ENCODE assay signal across 8 cellular contexts in genomic region chr6:31834704-31835375, GRCh38. TPM values are rescaled to one million over a fixed set of nuclear protein-coding genes. Genes with fewer than 3 reads are reported as not detected.
DNase-seq lines count a peak whose midpoint lies in the region; ATAC-seq, FAIRE-seq and TF ChIP-seq lines count a peak whose summit lies in the region.

No MANE protein-coding gene starts in this region.

- 0 to 1% methylated on average over 37 of the region's 37 CpGs for WGBS in pancreas, 2 donors

- H3K4me3 ChIP-seq in cardiac muscle cell = peak overlapping the region; percentile 97
- H3K4me3 ChIP-seq in pancreas = peak overlapping the region; percentile 54 to 87 (median 81)
- H3K4me3 ChIP-seq in tibial artery = peak overlapping the region; percentile 70 to 88

- peak overlapping the region; percentile 96 to 98 for H3K27ac Mint-ChIP-seq in activated naive CD4-positive, alpha-beta T cell treated with anti-CD3 and anti-CD28 coated beads, Interleukin-2, amount 50 U/mL, for 72 hours

- H3K36me3 ChIP-seq in KOPT-K1 (ENCODE audit: insufficient read depth, low read length) (peaks cover 46% of the 10 kb centered on the region), cardiac muscle cell (peaks cover 33% of the 10 kb centered on the region), pancreas (peaks cover 0 to 15% (median 9%) of the 10 kb centered on the region in 3 donors), tibial artery (peaks cover 29 to 31% (median 30%) of the 10 kb centered on the region in 3 donors)

- H3K9me3 ChIP-seq in KOPT-K1 (ENCODE audit: insufficient read depth, low read length, poor library complexity, severe bottlenecking) (no peaks in the 10 kb centered on the region), cardiac muscle cell (ENCODE audit: low read depth) (no peaks in the 10 kb centered on the region), pancreas (no peaks in the 10 kb centered on the region), tibial artery (no peaks in the 10 kb centered on the region)

- H3K36me3 Mint-ChIP-seq in activated naive CD4-positive, alpha-beta T cell treated with anti-CD3 and anti-CD28 coated beads, Interleukin-2, amount 50 U/mL, for 72 hours = peaks cover 51 to 56% of the 10 kb centered on the region in 2 donors

- intact Hi-C loops in pancreas (cut with DNase I) (loop anchor here in 1 of 3 donors (10.0 kb wide), 1 partner anchor 60 kb away; the partner anchor contains the start of gene VWA7), tibial artery (cut with DNase I; ENCODE audit: low total_unique reads) (loop anchor here (5.0 to 10.0 kb wide), 3 partner anchors 110 to 168 kb away; partner anchors contain the start of genes CSNK2B, DDAH2, LY6G5B and LY6G6C)

- H3K27ac ChIP-seq in KOPT-K1 (ENCODE audit: low read depth, low read length, poor library complexity, severe bottlenecking) (peak overlapping the region; percentile 96), cardiac muscle cell (peak overlapping the region; percentile 98), pancreas (peak overlapping the region; percentile 74 to 92 (median 87)), tibial artery (peak overlapping the region; percentile 87 to 88)

- H3K9me3 Mint-ChIP-seq in activated naive CD4-positive, alpha-beta T cell treated with anti-CD3 and anti-CD28 coated beads, Interleukin-2, amount 50 U/mL, for 72 hours = no peaks in the 10 kb centered on the region

- peak; percentile 92 for DNase-seq in NCI-H82 (lab: John Stamatoyannopoulos, UW)
- DNase-seq in NCI-H82 treated with DMSO at 0.1 percent for 48 hours (lab: John Stamatoyannopoulos, UW; ENCODE audit: unreplicated experiment) = no peak
- peak; percentile 85 for DNase-seq in SKM-1 (lab: John Stamatoyannopoulos, UW; ENCODE audit: unreplicated experiment)
- peak; percentile 84 to 94 for DNase-seq in activated naive CD4-positive, alpha-beta T cell treated with anti-CD3 and anti-CD28 coated beads, Interleukin-2, amount 50 U/mL, for 72 hours (ENCODE audit: low spot score in 2 of 2)
- DNase-seq in cardiac muscle cell (ENCODE audit: low read depth in 1 of 2, low spot score in 1 of 2) = peak in 1 of 2 donors; percentile 82
- peak; percentile 67 to 89 (median 78) for DNase-seq in pancreas
- peak; percentile 77 to 87 for DNase-seq in tibial artery

- no peak for FAIRE-seq in pancreas (lab: Jason Lieb, UNC)

- H3K27me3 ChIP-seq in cardiac muscle cell (no peaks in the 10 kb centered on the region), pancreas (no peaks in the 10 kb centered on the region), tibial artery (no peaks in the 10 kb centered on the region)

- H3K4me1 ChIP-seq in cardiac muscle cell (ENCODE audit: low read depth) (peaks cover 32% of the 10 kb centered on the region), pancreas (peaks cover 12 to 35% (median 25%) of the 10 kb centered on the region in 3 donors), tibial artery (peaks cover 0 to 58% (median 52%) of the 10 kb centered on the region in 4 donors)

- TF ChIP-seq CTCF in cardiac muscle cell (IDR thresholded peaks at IDR 0.05; ENCODE audit: low read depth, low read length) (no peak), pancreas (IDR thresholded peaks at IDR 0.05) (no peak), tibial artery (IDR thresholded peaks at IDR 0.05) (no peak)

- ATAC-seq in activated naive CD4-positive, alpha-beta T cell treated with anti-CD3 and anti-CD28 coated beads, Interleukin-2, amount 50 U/mL, for 72 hours = peak; percentile 55 to 89
- ATAC-seq in pancreas = peak; percentile 44 to 80 (median 60)

RNA-seq across cellular contexts. Expression of gene HSPA1B, which starts 7.3 kb away (rescaled TPM):
- 100 to 1,000 TPM in 1 of 2 donors, 10 to 100 TPM in 1; 53.8 to 171 TPM for total RNA-seq in activated naive CD4-positive, alpha-beta T cell treated with anti-CD3 and anti-CD28 coated beads, Interleukin-2, amount 50 U/mL, for 72 hours
- total RNA-seq in cardiac muscle cell = 184 and 226 TPM in 2 replicates
- 88.0 and 88.8 TPM in 2 replicates for polyA plus RNA-seq in cardiac muscle cell
- 100 to 1,000 TPM in 2 of 6 donors, 10 to 100 TPM in 4; 24.6 to 248 (median 43.2) TPM for total RNA-seq in pancreas
- 10 to 100 TPM; 18.4 to 60.4 TPM for polyA plus RNA-seq in pancreas

RNA-seq across cellular contexts. Expression of gene HSPA1A, which starts 19.5 kb away (rescaled TPM):
- total RNA-seq in activated naive CD4-positive, alpha-beta T cell treated with anti-CD3 and anti-CD28 coated beads, Interleukin-2, amount 50 U/mL, for 72 hours = 10 to 100 TPM; 55.1 to 79.8 TPM
- total RNA-seq in cardiac muscle cell (122 and 167 TPM in 2 replicates), pancreas (100 to 1,000 TPM in 1 of 6 donors, 10 to 100 TPM in 5; 18.2 to 195 (median 29.6) TPM)
- polyA plus RNA-seq in cardiac muscle cell (51.2 and 92.3 TPM in 2 replicates), pancreas (10 to 100 TPM; 51.7 to 85.0 TPM)

RNA-seq across cellular contexts. Expression of gene HSPA1L, which starts 19.8 kb away (rescaled TPM):
- 1 to 10 TPM; 2.3 to 2.8 TPM for total RNA-seq in activated naive CD4-positive, alpha-beta T cell treated with anti-CD3 and anti-CD28 coated beads, Interleukin-2, amount 50 U/mL, for 72 hours
- total RNA-seq in cardiac muscle cell (1.6 and 3.1 TPM in 2 replicates), pancreas (1 to 10 TPM in 2 of 6 donors, under 1 TPM in 4; 0.51 to 1.2 (median 0.68) TPM)
- polyA plus RNA-seq in cardiac muscle cell (4.5 and 5.2 TPM in 2 replicates), pancreas (1 to 10 TPM in 1 of 2 donors, under 1 TPM in 1; 0.46 to 1.0 TPM)

RNA-seq across cellular contexts. Expression of gene NEU1, which starts 27.8 kb away (rescaled TPM):
- 10 to 100 TPM; 18.6 to 48.8 TPM for total RNA-seq in activated naive CD4-positive, alpha-beta T cell treated with anti-CD3 and anti-CD28 coated beads, Interleukin-2, amount 50 U/mL, for 72 hours
- total RNA-seq in cardiac muscle cell = 26.6 and 34.9 TPM in 2 replicates
- polyA plus RNA-seq in cardiac muscle cell = 27.3 and 27.6 TPM in 2 replicates
- total RNA-seq in pancreas = 10 to 100 TPM; 19.0 to 34.7 (median 22.2) TPM
- polyA plus RNA-seq in pancreas = 10 to 100 TPM; 26.5 to 38.5 TPM

RNA-seq across cellular contexts. Expression of gene LSM2, which starts 28.1 kb away (rescaled TPM):
- 100 to 1,000 TPM; 150 to 173 TPM for total RNA-seq in activated naive CD4-positive, alpha-beta T cell treated with anti-CD3 and anti-CD28 coated beads, Interleukin-2, amount 50 U/mL, for 72 hours
- 58.9 and 64.2 TPM in 2 replicates for total RNA-seq in cardiac muscle cell
- 76.8 and 88.6 TPM in 2 replicates for polyA plus RNA-seq in cardiac muscle cell
- 10 to 100 TPM; 11.0 to 23.1 (median 19.0) TPM for total RNA-seq in pancreas
- 10 to 100 TPM; 25.1 to 27.3 TPM for polyA plus RNA-seq in pancreas
